ENCODE assay signal across 9 cellular contexts in genomic region chr22:46250783-46251125, GRCh38. TPM values are rescaled to one million over a fixed set of nuclear protein-coding genes. Genes with fewer than 3 reads are reported as not detected.
A peak's percentile ranks its signal among the peaks of the same experiment; 100 is the strongest.
DNase-seq lines count a peak whose midpoint lies in the region; ATAC-seq and TF ChIP-seq lines count a peak whose summit lies in the region.
"Had no signal": no experiment of that assay in that cellular context is flagged by ENCODE, and none has a peak within 500 bp of the region (broad histone marks: within the 10 kb centered on the region; RNA-seq: fewer than 3 reads in every experiment).

No MANE protein-coding gene starts in this region.

- no peaks in the 10 kb centered on the region for H3K9me3 ChIP-seq in ascending aorta
- H3K9me3 ChIP-seq in testis: no peaks in the 10 kb centered on the region

- TF ChIP-seq CTCF in ascending aorta (IDR thresholded peaks at IDR 0.05): no peak
- TF ChIP-seq CTCF in kidney epithelial cell (IDR thresholded peaks at IDR 0.05; ENCODE audit: insufficient read depth, low read length, poor library complexity, severe bottlenecking): no peak
- no peak for TF ChIP-seq CTCF in testis (IDR thresholded peaks at IDR 0.05)

- H3K27me3 ChIP-seq in ascending aorta (no peaks in the 10 kb centered on the region), kidney epithelial cell (ENCODE audit: control insufficient read depth, insufficient read depth, low read length) (no peaks in the 10 kb centered on the region), testis (no peaks in the 10 kb centered on the region)

- peak; percentile 9 for ATAC-seq in GM18517 (IDR thresholded peaks at IDR 0.05; ENCODE audit: unreplicated experiment)
- peak; percentile 5 for ATAC-seq in HG03442 (IDR thresholded peaks at IDR 0.05; ENCODE audit: unreplicated experiment)
- ATAC-seq in HG03565 (IDR thresholded peaks at IDR 0.05; ENCODE audit: unreplicated experiment): no peak

- WGBS in testis, 2 donors: 8% methylated on average over 25 of the region's 25 CpGs; no CpG with 5 or more reads in 1 of the 2 donors

- TF ChIP-seq POLR2A in testis (IDR thresholded peaks at IDR 0.05): no peak

- DNase-seq in ascending aorta (ENCODE audit: low spot score in 2 of 2) (no peak), kidney epithelial cell (ENCODE audit: low read depth) (no peak), testis (no peak), D341Med (ENCODE audit: low spot score) (no peak), UCSD-AML1 (lab: John Stamatoyannopoulos, UW; ENCODE audit: unreplicated experiment) (no peak)

- H3K27ac ChIP-seq in ascending aorta (peak overlapping the region; percentile 82), testis (peak overlapping the region; percentile 34 to 87)

- H3K36me3 ChIP-seq in ascending aorta: no peaks in the 10 kb centered on the region
- no peaks in the 10 kb centered on the region for H3K36me3 ChIP-seq in kidney epithelial cell (ENCODE audit: control insufficient read depth, insufficient read depth, low read length)
- H3K36me3 ChIP-seq in testis (ENCODE audit: low read depth, missing control alignments): no peaks in the 10 kb centered on the region

- intact Hi-C loops in ascending aorta (cut with DNase I): loop anchor here (1.0 to 5.0 kb wide), 4 partner anchors 13 to 98 kb away; partner anchors contain the start of genes GTSE1, PKDREJ and PPARA
- intact Hi-C loops in testis (cut with DNase I; ENCODE audit: low total_unique reads): no loop called here

- H3K4me3 ChIP-seq in ascending aorta: peak overlapping the region; percentile 88 to 98
- peak overlapping the region; percentile 81 for H3K4me3 ChIP-seq in kidney epithelial cell (ENCODE audit: low read depth, low read length)
- H3K4me3 ChIP-seq in testis: peak overlapping the region; percentile 70 to 78

- H3K4me1 ChIP-seq in ascending aorta (peaks cover 10 to 11% of the 10 kb centered on the region in 2 donors), testis (peaks cover 14% of the 10 kb centered on the region)

RNA-seq across cellular contexts. Expression of gene CDPF1, which starts 0.7 kb away (rescaled TPM):
- total RNA-seq in ascending aorta (3.6 TPM), kidney epithelial cell (13.8 and 27.9 TPM in 2 replicates), testis (10 to 100 TPM; 11.0 to 12.2 TPM)
- 6.0 TPM for polyA plus RNA-seq in testis (ENCODE audit: insufficient read depth, low read depth, low replicate concordance)

RNA-seq across cellular contexts. Expression of gene PKDREJ, which starts 12.4 kb away (rescaled TPM):
- not detected for total RNA-seq in ascending aorta
- not detected in 2 replicates for total RNA-seq in kidney epithelial cell
- 1 to 10 TPM; 3.4 to 5.0 TPM for total RNA-seq in testis
- polyA plus RNA-seq in testis (ENCODE audit: insufficient read depth, low read depth, low replicate concordance): 10.4 TPM
- total RNA-seq: T-helper 2 cell treated with Interferon-gamma antibody and Interleukin-4, amounts not matched to agents 100 ng/mL and 5 ng/mL, for 36 hours had no signal

RNA-seq across cellular contexts. Expression of gene TTC38, which starts 17.1 kb away (rescaled TPM):
- total RNA-seq in ascending aorta (55.3 TPM), kidney epithelial cell (28.9 and 39.9 TPM in 2 replicates), testis (10 to 100 TPM; 36.4 to 44.2 TPM)
- 15.7 TPM for polyA plus RNA-seq in testis (ENCODE audit: insufficient read depth, low read depth, low replicate concordance)

RNA-seq across cellular contexts. Expression of gene GTSE1, which starts 45.9 kb away (rescaled TPM):
- total RNA-seq in ascending aorta (not detected), kidney epithelial cell (3.8 and 4.5 TPM in 2 replicates), testis (1 to 10 TPM; 9.0 to 10.0 TPM)
- polyA plus RNA-seq in testis (ENCODE audit: insufficient read depth, low read depth, low replicate concordance): 22.9 TPM
